In the genomic region with DNA sequence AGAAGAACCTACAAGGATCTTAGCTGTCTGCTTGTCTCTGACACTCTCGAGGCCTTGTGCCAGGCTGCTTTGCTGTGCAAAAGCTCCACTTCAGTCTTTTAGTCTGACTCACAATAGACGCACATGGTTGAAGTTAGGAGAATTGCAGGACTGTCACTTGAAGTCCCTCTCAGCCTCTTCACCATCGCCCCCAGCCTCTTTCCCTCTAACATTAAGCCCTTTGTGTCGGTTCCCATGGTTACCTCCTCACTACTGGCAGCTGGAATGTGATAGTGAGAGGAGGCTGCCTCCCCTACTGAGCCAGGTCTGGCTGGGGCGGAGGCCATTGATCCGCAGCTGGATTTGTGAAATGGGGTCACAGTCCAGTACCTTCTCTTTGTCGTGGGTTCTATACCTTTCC, we compare ENCODE assay signal across 14 cellular contexts.
DNase-seq lines count a peak whose midpoint lies in the region; ATAC-seq, FAIRE-seq and TF ChIP-seq lines count a peak whose summit lies in the region.
"Had no signal": no experiment of that assay in that cellular context is flagged by ENCODE, and none has a peak within 500 bp of the region (broad histone marks: within the 10 kb centered on the region; RNA-seq: fewer than 3 reads in every experiment).

No MANE protein-coding gene starts in this region.

- H3K9ac ChIP-seq in H1 (replicated peaks in 1 of 4; ENCODE audit: extremely low read depth in 1 of 4, low read depth in 3 of 4, low read length in 3 of 4) (no peak overlapping the region), neural progenitor cell (no peak overlapping the region)

- no peak overlapping the region for H2AFZ ChIP-seq in H1 (ENCODE audit: low read length)
- no peak overlapping the region for H2AFZ ChIP-seq in neural progenitor cell (replicated peaks)

- no peak overlapping the region for H3K56ac ChIP-seq in H1 (replicated peaks; ENCODE audit: insufficient read length, low read depth, low read length)

- WGBS in H1 (ENCODE audit: extremely low coverage in 1 of 2, insufficient coverage in 1 of 2, insufficient read length in 1 of 2, insufficient replicate concordance in 2 of 2, low coverage in 1 of 2, low lambda C conversion rate in 2 of 2, missing lambda C conversion rate in 1 of 2), 2 experiments = 26% methylated on average over 7 of the region's 7 CpGs; no CpG with 5 or more reads in 1 of the 2 experiments

- H3K4ac ChIP-seq in H1 (replicated peaks; ENCODE audit: insufficient read length, low read depth, low read length) = no peak overlapping the region

- no peak for TF ChIP-seq POLR2A in H1 (IDR thresholded peaks at IDR 0.05; ENCODE audit: control extremely low read depth in 1 of 2, low read depth in 2 of 2, low read length in 2 of 2)

- H2BK120ac ChIP-seq in H1 (replicated peaks; ENCODE audit: low read depth, low read length) = no peak overlapping the region

- H3K4me1 ChIP-seq in H1 (replicated peaks in 1 of 4; ENCODE audit: control insufficient read depth in 3 of 4, insufficient read depth in 4 of 4, low read length in 3 of 4) (peaks cover 16 to 31% (median 20%) of the 10 kb centered on the region in 4 experiments), neural progenitor cell (peaks cover 49% of the 10 kb centered on the region)
- H3K4me1 ChIP-seq in CD8-positive, alpha-beta T cell (ENCODE audit: insufficient read depth, low read length) = no peaks in the 10 kb centered on the region
- H3K4me1 ChIP-seq: suprapubic skin had no signal

- no peaks in the 10 kb centered on the region for H3K27me3 ChIP-seq in H1 (replicated peaks in 1 of 4; ENCODE audit: control insufficient read depth in 3 of 4, extremely low read depth in 1 of 4, insufficient read depth in 3 of 4, low read length in 3 of 4)
- no peaks in the 10 kb centered on the region for H3K27me3 ChIP-seq in neural progenitor cell
- H3K27me3 ChIP-seq in CD8-positive, alpha-beta T cell (ENCODE audit: insufficient read depth, low read length) = peaks cover 2% of the 10 kb centered on the region
- H3K27me3 ChIP-seq: pancreas had no signal

- DNase-seq in DMS53 (lab: John Stamatoyannopoulos, UW) = peak; percentile 58
- DNase-seq in DMS53 treated with DMSO at 0.1 percent for 48 hours (lab: John Stamatoyannopoulos, UW; ENCODE audit: unreplicated experiment) = no peak
- DNase-seq in NCI-H187 treated with DMSO at 0.1 percent for 48 hours (lab: John Stamatoyannopoulos, UW) = peak; percentile 76
- DNase-seq in H1 (ENCODE audit: low read depth in 1 of 2, low spot score in 2 of 2) = peak in 1 of 2 experiments; percentile 71
- DNase-seq in neural progenitor cell (ENCODE audit: low spot score) = peak; percentile 98
- no peak for DNase-seq in activated CD8-positive, alpha-beta memory T cell treated with anti-CD3 and anti-CD28 coated beads for 24 hours
- no peak for DNase-seq in CD8-positive, alpha-beta T cell
- DNase-seq in activated CD4-positive, alpha-beta memory T cell treated with anti-CD3 and anti-CD28 coated beads for 36 hours = no peak
- DNase-seq: 8988T; activated naive CD4-positive, alpha-beta T cell treated with anti-CD3 and anti-CD28 coated beads, Interleukin-2, amount 50 U/mL, for 16 hours; pancreas; stimulated activated CD4-positive, alpha-beta T cell treated with anti-CD3 and anti-CD28 coated beads, Interleukin-4, amount 100 ng/mL, for 24 hours had no signal

- peak; percentile 93 for FAIRE-seq in H1 (lab: Jason Lieb, UNC)
- FAIRE-seq: endometrium, pancreas had no signal

- H3K4me3 Mint-ChIP-seq in neural progenitor cell = peak overlapping the region; percentile 23
- no peak overlapping the region for H3K4me3 Mint-ChIP-seq in CD8-positive, alpha-beta T cell
- H3K4me3 Mint-ChIP-seq in activated CD4-positive, alpha-beta memory T cell treated with anti-CD3 and anti-CD28 coated beads for 36 hours = no peak overlapping the region

- H3K9me3 Mint-ChIP-seq in neural progenitor cell = no peaks in the 10 kb centered on the region
- H3K9me3 Mint-ChIP-seq in CD8-positive, alpha-beta T cell = no peaks in the 10 kb centered on the region
- H3K9me3 Mint-ChIP-seq in activated CD4-positive, alpha-beta memory T cell treated with anti-CD3 and anti-CD28 coated beads for 36 hours = no peaks in the 10 kb centered on the region

- H3K4me3 ChIP-seq in H1 (ENCODE audit: extremely low read depth in 1 of 4, insufficient read depth in 2 of 4, low read depth in 3 of 4, low read length in 4 of 4) = peak overlapping the region in 1 of 4 experiments; percentile 13; a peak in 1 of 8 replicates
- H3K4me3 ChIP-seq in neural progenitor cell = no peak overlapping the region
- no peak overlapping the region for H3K4me3 ChIP-seq in CD8-positive, alpha-beta T cell (ENCODE audit: low read depth, low read length)
- H3K4me3 ChIP-seq: pancreas, suprapubic skin had no signal

- intact Hi-C loops in CD8-positive, alpha-beta T cell (cut with DNase I, micrococcal nuclease) = no loop called here
- intact Hi-C loops in activated CD4-positive, alpha-beta memory T cell treated with anti-CD3 and anti-CD28 coated beads for 36 hours (cut with micrococcal nuclease) = no loop called here

- no peaks in the 10 kb centered on the region for H3K9me3 ChIP-seq in H1 (ENCODE audit: insufficient read depth in 2 of 2, low read depth in 1 of 2, low read length in 1 of 2)
- H3K9me3 ChIP-seq in neural progenitor cell (ENCODE audit: low read depth) = no peaks in the 10 kb centered on the region
- H3K9me3 ChIP-seq in CD8-positive, alpha-beta T cell (ENCODE audit: low read length) = no peaks in the 10 kb centered on the region
- H3K9me3 ChIP-seq: pancreas, suprapubic skin had no signal

- H3F3A ChIP-seq in neural progenitor cell (ENCODE audit: low read depth) = peaks cover 33% of the 10 kb centered on the region

- H3K27me3 Mint-ChIP-seq in neural progenitor cell (ENCODE audit: insufficient read depth, low read depth) = peaks cover 5% of the 10 kb centered on the region
- peaks cover 49% of the 10 kb centered on the region for H3K27me3 Mint-ChIP-seq in CD8-positive, alpha-beta T cell (ENCODE audit: low read depth)
- H3K27me3 Mint-ChIP-seq in activated CD4-positive, alpha-beta memory T cell treated with anti-CD3 and anti-CD28 coated beads for 36 hours = peaks cover 64% of the 10 kb centered on the region

- CTCF ChIA-PET in H1 (lab: Charles Lee; ENCODE audit: partially characterized antibody) = interaction anchor here (0.7 to 1.8 kb wide), 8 partner anchors 24 to 540 kb away, joined by 3 to 4 read pairs (median 3); no protein-coding TSS in a partner anchor
- CTCF ChIA-PET in CD8-positive, alpha-beta T cell (lab: Charles Lee) = no interaction called here
- CTCF ChIA-PET in activated CD4-positive, alpha-beta memory T cell treated with anti-CD3 and anti-CD28 coated beads for 36 hours (lab: Charles Lee) = no interaction called here

- no peak overlapping the region for H3K14ac ChIP-seq in H1 (ENCODE audit: insufficient read length)

- peaks cover 6% of the 10 kb centered on the region for H3K36me3 Mint-ChIP-seq in neural progenitor cell
- H3K36me3 Mint-ChIP-seq in CD8-positive, alpha-beta T cell = no peaks in the 10 kb centered on the region
- no peaks in the 10 kb centered on the region for H3K36me3 Mint-ChIP-seq in activated CD4-positive, alpha-beta memory T cell treated with anti-CD3 and anti-CD28 coated beads for 36 hours

- H2BK15ac ChIP-seq in H1 (ENCODE audit: low read length) = no peak overlapping the region

- TF ChIP-seq EP300 in H1 (IDR thresholded peaks at IDR 0.05; ENCODE audit: borderline replicate concordance in 1 of 2, low read depth in 2 of 2, low read length in 2 of 2) = no peak

- TF ChIP-seq RAD21 in H1 (IDR thresholded peaks at IDR 0.05 in 1 of 2, conservative IDR thresholded peaks at IDR 0.05 in 1 of 2; ENCODE audit: low read depth in 2 of 2, low read length in 2 of 2) = no peak

- no peak overlapping the region for H4K5ac ChIP-seq in H1 (ENCODE audit: insufficient read length, low read depth, low read length)

- no peak overlapping the region for H3K27ac ChIP-seq in H1 (ENCODE audit: low read depth, low read length)
- no peak overlapping the region for H3K27ac ChIP-seq in neural progenitor cell
- no peak overlapping the region for H3K27ac ChIP-seq in CD8-positive, alpha-beta T cell (ENCODE audit: low read depth, low read length)
- H3K27ac ChIP-seq: pancreas, suprapubic skin had no signal

- peak overlapping the region; percentile 98 for H3K27ac Mint-ChIP-seq in neural progenitor cell
- H3K27ac Mint-ChIP-seq in CD8-positive, alpha-beta T cell = no peak overlapping the region
- H3K27ac Mint-ChIP-seq in activated CD4-positive, alpha-beta memory T cell treated with anti-CD3 and anti-CD28 coated beads for 36 hours = no peak overlapping the region

- H4K91ac ChIP-seq in H1 (replicated peaks; ENCODE audit: insufficient read length, low read length) = no peak overlapping the region

- no peaks in the 10 kb centered on the region for H3K23me2 ChIP-seq in H1 (ENCODE audit: low read depth, low read length)

- peak overlapping the region; percentile 54; the same call in 1 of the 2 replicates for H2BK5ac ChIP-seq in H1 (ENCODE audit: low read depth, low read length)

- peaks cover 16 to 94% of the 10 kb centered on the region in 2 experiments for H3K79me2 ChIP-seq in H1 (ENCODE audit: control insufficient read depth in 1 of 2, insufficient read depth in 2 of 2, low read length in 2 of 2)
- H3K79me2 ChIP-seq in neural progenitor cell (ENCODE audit: low read depth) = peaks cover 92% of the 10 kb centered on the region

- peaks cover 19% of the 10 kb centered on the region for H3K79me1 ChIP-seq in H1 (ENCODE audit: low read depth, low read length)

- no peak overlapping the region for H3K18ac ChIP-seq in H1 (ENCODE audit: extremely low read depth, low read length)

- no peak overlapping the region for H2AK5ac ChIP-seq in H1 (ENCODE audit: low read depth, low read length)

- H3K36me3 ChIP-seq in H1 (ENCODE audit: control insufficient read depth in 2 of 4, insufficient read depth in 4 of 4, low read length in 3 of 4) (no peaks in the 10 kb centered on the region), neural progenitor cell (no peaks in the 10 kb centered on the region)
- H3K36me3 ChIP-seq in CD8-positive, alpha-beta T cell (ENCODE audit: insufficient read depth, low read length) = no peaks in the 10 kb centered on the region
- H3K36me3 ChIP-seq: pancreas, suprapubic skin had no signal

- no peak overlapping the region for H4K8ac ChIP-seq in H1 (ENCODE audit: extremely low read depth, insufficient read depth, low read length)

- no peak overlapping the region for H2BK20ac ChIP-seq in H1 (ENCODE audit: low read length)

- peaks cover 13 to 36% of the 10 kb centered on the region in 2 experiments for H4K20me1 ChIP-seq in H1 (replicated peaks in 1 of 2; ENCODE audit: control insufficient read depth in 1 of 2, insufficient read depth in 2 of 2, low read length in 2 of 2)
- H4K20me1 ChIP-seq in neural progenitor cell (ENCODE audit: low read depth) = peaks cover 95% of the 10 kb centered on the region

- ATAC-seq in CD8-positive, alpha-beta T cell = no peak

- TF ChIP-seq CTCF in H1 (IDR thresholded peaks at IDR 0.05; ENCODE audit: control extremely low read depth in 1 of 3, insufficient read depth in 1 of 3, low read depth in 1 of 3, low read length in 3 of 3) (no peak), neural progenitor cell (IDR thresholded peaks at IDR 0.05) (no peak)
- TF ChIP-seq CTCF in CD8-positive, alpha-beta T cell (IDR thresholded peaks at IDR 0.05) = no peak

- H3K23ac ChIP-seq in H1 (ENCODE audit: insufficient read length) = no peak overlapping the region

- H2BK12ac ChIP-seq in H1 (ENCODE audit: low read depth, low read length) = no peak overlapping the region

- H3K4me2 ChIP-seq in H1 (ENCODE audit: insufficient read depth in 1 of 2, low read depth in 2 of 2, low read length in 2 of 2) (peak overlapping the region; percentile 19 to 55), neural progenitor cell (peak overlapping the region; percentile 56)

- POLR2A ChIA-PET in H1 (lab: Charles Lee; ENCODE audit: partially characterized antibody) = no interaction called here
- POLR2A ChIA-PET in CD8-positive, alpha-beta T cell (lab: Charles Lee) = no interaction called here
- POLR2A ChIA-PET in activated CD4-positive, alpha-beta memory T cell treated with anti-CD3 and anti-CD28 coated beads for 36 hours (lab: Charles Lee) = no interaction called here

- H3K4me1 Mint-ChIP-seq in neural progenitor cell = peaks cover 85% of the 10 kb centered on the region
- H3K4me1 Mint-ChIP-seq in CD8-positive, alpha-beta T cell (ENCODE audit: low read depth) = no peaks in the 10 kb centered on the region
- peaks cover 3% of the 10 kb centered on the region for H3K4me1 Mint-ChIP-seq in activated CD4-positive, alpha-beta memory T cell treated with anti-CD3 and anti-CD28 coated beads for 36 hours (ENCODE audit: low read depth)

Comparison
In these comparisons a context has a peak if more than half of its experiments do, and no peak if none do; other contexts are left out.
1. DNase-seq: peak in DMS53 (single experiment), NCI-H187 treated with DMSO at 0.1 percent for 48 hours (single experiment) and neural progenitor cell (single experiment); none in DMS53 treated with DMSO at 0.1 percent for 48 hours (single experiment), activated CD8-positive, alpha-beta memory T cell treated with anti-CD3 and anti-CD28 coated beads for 24 hours (single experiment), CD8-positive, alpha-beta T cell (0 of 7) and activated CD4-positive, alpha-beta memory T cell treated with anti-CD3 and anti-CD28 coated beads for 36 hours (single experiment).